In the genomic region with DNA sequence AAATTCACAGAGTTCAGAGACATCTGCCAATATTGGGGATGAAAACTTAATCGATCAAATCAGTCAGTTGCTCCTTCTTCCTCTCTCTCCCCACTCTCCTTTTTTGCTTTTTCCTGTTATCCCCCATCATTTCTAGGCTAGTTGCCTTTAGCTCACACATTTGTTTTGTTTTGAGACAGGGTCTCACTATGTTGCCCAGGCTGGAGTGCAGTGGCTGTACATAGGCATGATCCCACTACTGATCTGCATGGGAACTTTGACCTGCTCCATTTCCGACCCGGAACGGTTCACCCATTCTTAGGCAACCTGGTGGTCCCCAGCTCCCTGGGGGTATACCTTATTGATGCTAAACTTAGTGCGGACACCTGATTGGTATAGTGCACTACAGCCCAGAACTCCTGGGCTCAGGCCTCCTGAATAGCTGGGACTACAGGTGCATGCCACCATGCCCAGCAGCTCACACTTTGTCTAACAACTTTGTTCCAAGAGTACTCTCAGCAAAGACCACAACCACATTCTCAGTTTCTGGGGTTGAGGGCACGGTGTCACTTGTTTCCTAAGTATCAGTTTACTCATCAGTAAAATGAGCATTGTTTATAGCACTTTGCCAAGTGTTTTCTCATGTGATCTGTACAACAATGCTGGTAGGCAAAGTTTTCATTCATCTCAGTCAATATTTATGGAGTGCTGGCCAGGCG, we compare ENCODE assay signal across 25 cellular contexts. TPM values are rescaled to one million over a fixed set of nuclear protein-coding genes. Genes with fewer than 3 reads are reported as not detected.
DNase-seq lines count a peak whose midpoint lies in the region; ATAC-seq, FAIRE-seq and TF ChIP-seq lines count a peak whose summit lies in the region.
"Had no signal": no experiment of that assay in that cellular context is flagged by ENCODE, and none has a peak within 500 bp of the region (broad histone marks: within the 10 kb centered on the region; RNA-seq: fewer than 3 reads in every experiment).

No MANE protein-coding gene starts in this region.

- no peak overlapping the region for H3K4me3 Mint-ChIP-seq in activated CD4-positive, alpha-beta memory T cell treated with anti-CD3 and anti-CD28 coated beads, Interleukin-2, amount 10 ng/mL, durations not matched to agents 7 days and 5 days
- H3K4me3 Mint-ChIP-seq in stimulated activated effector memory CD8-positive, alpha-beta T cell treated with anti-CD3 and anti-CD28 coated beads, Interleukin-12 subunit alpha, Interleukin-12 subunit beta, amount 100 ng/mL, for 72 hours, result no peak overlapping the region
- H3K4me3 Mint-ChIP-seq in progenitor cell of endocrine pancreas (ENCODE audit: low read depth), result no peak overlapping the region
- H3K4me3 Mint-ChIP-seq: activated B cell treated with CpG ODN at 0.5 μM for 24 hours; activated naive CD4-positive, alpha-beta T cell treated with anti-CD3 and anti-CD28 coated beads, Interleukin-2, amount 50 U/mL, for 24 hours; central memory CD8-positive, alpha-beta T cell; neural progenitor cell had no signal

- peaks cover 2% of the 10 kb centered on the region for H3K9me3 Mint-ChIP-seq in activated CD4-positive, alpha-beta memory T cell treated with anti-CD3 and anti-CD28 coated beads, Interleukin-2, amount 10 ng/mL, durations not matched to agents 7 days and 5 days
- peaks cover 2% of the 10 kb centered on the region for H3K9me3 Mint-ChIP-seq in stimulated activated effector memory CD8-positive, alpha-beta T cell treated with anti-CD3 and anti-CD28 coated beads, Interleukin-12 subunit alpha, Interleukin-12 subunit beta, amount 100 ng/mL, for 72 hours
- no peaks in the 10 kb centered on the region for H3K9me3 Mint-ChIP-seq in progenitor cell of endocrine pancreas (ENCODE audit: low read depth)
- H3K9me3 Mint-ChIP-seq: activated B cell treated with CpG ODN at 0.5 μM for 24 hours; activated naive CD4-positive, alpha-beta T cell treated with anti-CD3 and anti-CD28 coated beads, Interleukin-2, amount 50 U/mL, for 24 hours; central memory CD8-positive, alpha-beta T cell; neural progenitor cell had no signal

- peak; percentile 96 for ATAC-seq in stimulated activated effector memory CD8-positive, alpha-beta T cell treated with anti-CD3 and anti-CD28 coated beads, Interleukin-12 subunit alpha, Interleukin-12 subunit beta, amount 100 ng/mL, for 72 hours

- POLR2A ChIA-PET in activated CD4-positive, alpha-beta memory T cell treated with anti-CD3 and anti-CD28 coated beads, Interleukin-2, amount 10 ng/mL, durations not matched to agents 7 days and 5 days (lab: Charles Lee), result interaction anchor here (1.8 kb wide), 1 partner anchor 45 kb away, joined by 4 read pairs; a partner anchor contains a TSS

- DNase-seq in activated effector memory CD4-positive, alpha-beta T cell treated with anti-CD3 and anti-CD28 coated beads, Interleukin-2, amount 50 U/mL, for 16 hours, result peak; percentile 60
- DNase-seq in activated effector memory CD4-positive, alpha-beta T cell treated with Interleukin-2 at 50 U/mL for 16 hours, result no peak
- DNase-seq in GM19239 (ENCODE audit: insufficient read length, low spot score), result no peak
- peak; percentile 25 for DNase-seq in activated CD4-positive, alpha-beta memory T cell treated with anti-CD3 and anti-CD28 coated beads, Interleukin-2, amount 10 ng/mL, durations not matched to agents 7 days and 5 days
- peak; percentile 11 to 58 for DNase-seq in stimulated activated effector memory CD8-positive, alpha-beta T cell treated with anti-CD3 and anti-CD28 coated beads, Interleukin-12 subunit alpha, Interleukin-12 subunit beta, amount 100 ng/mL, for 72 hours (ENCODE audit: low spot score in 2 of 2)
- no peak for DNase-seq in progenitor cell of endocrine pancreas (ENCODE audit: low spot score, unreplicated experiment)
- DNase-seq in ecto neural progenitor cell (ENCODE audit: low spot score), result no peak
- DNase-seq: activated B cell treated with CpG ODN at 0.5 μM for 24 hours; Caco-2; DMS79; GF-D8; glutamatergic neuron; H7; KG1; lower lobe of right lung; MV-4-11; NCI-H510A treated with DMSO at 0.1 percent for 48 hours; NK-92 treated with Interleukin-12 subunit alpha and Interleukin-12 subunit beta, amount 100 ng/mL, for 24 hours; PC-9; posterior cingulate gyrus; SHP77 treated with DMSO at 0.1 percent for 48 hours; sigmoid colon had no signal

- FAIRE-seq in GM19239 (lab: Jason Lieb, UNC), result peak; percentile 4

- no peak overlapping the region for H3K27ac Mint-ChIP-seq in activated CD4-positive, alpha-beta memory T cell treated with anti-CD3 and anti-CD28 coated beads, Interleukin-2, amount 10 ng/mL, durations not matched to agents 7 days and 5 days
- H3K27ac Mint-ChIP-seq in stimulated activated effector memory CD8-positive, alpha-beta T cell treated with anti-CD3 and anti-CD28 coated beads, Interleukin-12 subunit alpha, Interleukin-12 subunit beta, amount 100 ng/mL, for 72 hours, result peak overlapping the region; percentile 3
- no peak overlapping the region for H3K27ac Mint-ChIP-seq in progenitor cell of endocrine pancreas
- H3K27ac Mint-ChIP-seq: activated B cell treated with CpG ODN at 0.5 μM for 24 hours; activated naive CD4-positive, alpha-beta T cell treated with anti-CD3 and anti-CD28 coated beads, Interleukin-2, amount 50 U/mL, for 24 hours; neural progenitor cell had no signal

- no peak for TF ChIP-seq CTCF in progenitor cell of endocrine pancreas (IDR thresholded peaks at IDR 0.05; ENCODE audit: unreplicated experiment)

- H3K4me1 Mint-ChIP-seq in activated CD4-positive, alpha-beta memory T cell treated with anti-CD3 and anti-CD28 coated beads, Interleukin-2, amount 10 ng/mL, durations not matched to agents 7 days and 5 days, result peaks cover 11% of the 10 kb centered on the region
- H3K4me1 Mint-ChIP-seq in stimulated activated effector memory CD8-positive, alpha-beta T cell treated with anti-CD3 and anti-CD28 coated beads, Interleukin-12 subunit alpha, Interleukin-12 subunit beta, amount 100 ng/mL, for 72 hours, result peaks cover 22% of the 10 kb centered on the region
- no peaks in the 10 kb centered on the region for H3K4me1 Mint-ChIP-seq in progenitor cell of endocrine pancreas (ENCODE audit: low read depth)
- H3K4me1 Mint-ChIP-seq: activated naive CD4-positive, alpha-beta T cell treated with anti-CD3 and anti-CD28 coated beads, Interleukin-2, amount 50 U/mL, for 24 hours; central memory CD8-positive, alpha-beta T cell; neural progenitor cell had no signal

- CTCF ChIA-PET in activated CD4-positive, alpha-beta memory T cell treated with anti-CD3 and anti-CD28 coated beads, Interleukin-2, amount 10 ng/mL, durations not matched to agents 7 days and 5 days (lab: Charles Lee), result interaction anchor here (0.8 to 1.5 kb wide), 3 partner anchors 9 to 79 kb away, joined by 3 to 4 read pairs (median 3); a partner anchor contains a TSS

- H3K27me3 Mint-ChIP-seq in activated CD4-positive, alpha-beta memory T cell treated with anti-CD3 and anti-CD28 coated beads, Interleukin-2, amount 10 ng/mL, durations not matched to agents 7 days and 5 days, result no peaks in the 10 kb centered on the region
- H3K27me3 Mint-ChIP-seq in progenitor cell of endocrine pancreas, result no peaks in the 10 kb centered on the region
- H3K27me3 Mint-ChIP-seq: activated B cell treated with CpG ODN at 0.5 μM for 24 hours; activated naive CD4-positive, alpha-beta T cell treated with anti-CD3 and anti-CD28 coated beads, Interleukin-2, amount 50 U/mL, for 24 hours; central memory CD8-positive, alpha-beta T cell had no signal

- H3K36me3 Mint-ChIP-seq in activated CD4-positive, alpha-beta memory T cell treated with anti-CD3 and anti-CD28 coated beads, Interleukin-2, amount 10 ng/mL, durations not matched to agents 7 days and 5 days (ENCODE audit: low read depth), result no peaks in the 10 kb centered on the region
- no peaks in the 10 kb centered on the region for H3K36me3 Mint-ChIP-seq in stimulated activated effector memory CD8-positive, alpha-beta T cell treated with anti-CD3 and anti-CD28 coated beads, Interleukin-12 subunit alpha, Interleukin-12 subunit beta, amount 100 ng/mL, for 72 hours
- peaks cover 6% of the 10 kb centered on the region for H3K36me3 Mint-ChIP-seq in progenitor cell of endocrine pancreas (ENCODE audit: insufficient read depth)
- H3K36me3 Mint-ChIP-seq: activated naive CD4-positive, alpha-beta T cell treated with anti-CD3 and anti-CD28 coated beads, Interleukin-2, amount 50 U/mL, for 24 hours had no signal

RNA-seq across cellular contexts. Expression of a gene that starts 6.7 kb away (rescaled TPM):
- total RNA-seq in activated CD4-positive, alpha-beta memory T cell treated with anti-CD3 and anti-CD28 coated beads, Interleukin-2, amount 10 ng/mL, durations not matched to agents 7 days and 5 days, result 10 to 100 TPM; 34.1 to 35.2 TPM
- 37.5 and 40.8 TPM in 2 replicates for total RNA-seq in progenitor cell of endocrine pancreas

RNA-seq across cellular contexts. Expression of a gene that starts 41.6 kb away (rescaled TPM):
- 10 to 100 TPM; 50.0 to 51.6 TPM for total RNA-seq in activated CD4-positive, alpha-beta memory T cell treated with anti-CD3 and anti-CD28 coated beads, Interleukin-2, amount 10 ng/mL, durations not matched to agents 7 days and 5 days
- total RNA-seq in progenitor cell of endocrine pancreas, result 52.8 and 53.8 TPM in 2 replicates

RNA-seq across cellular contexts. Expression of a gene that starts 45.0 kb away (rescaled TPM):
- 1,000 to 10,000 TPM; 1,074 to 1,084 TPM for total RNA-seq in activated CD4-positive, alpha-beta memory T cell treated with anti-CD3 and anti-CD28 coated beads, Interleukin-2, amount 10 ng/mL, durations not matched to agents 7 days and 5 days
- 1,136 and 1,157 TPM in 2 replicates for total RNA-seq in progenitor cell of endocrine pancreas

RNA-seq across cellular contexts. Expression of a gene that starts 54.4 kb away (rescaled TPM):
- 10 to 100 TPM; 76.1 to 80.8 TPM for total RNA-seq in activated CD4-positive, alpha-beta memory T cell treated with anti-CD3 and anti-CD28 coated beads, Interleukin-2, amount 10 ng/mL, durations not matched to agents 7 days and 5 days
- 109 and 115 TPM in 2 replicates for total RNA-seq in progenitor cell of endocrine pancreas

Comparison
In these comparisons a context has a peak if more than half of its experiments do, and no peak if none do; other contexts are left out.
1. DNase-seq: peak in activated effector memory CD4-positive, alpha-beta T cell treated with anti-CD3 and anti-CD28 coated beads, Interleukin-2, amount 50 U/mL, for 16 hours (single experiment), activated CD4-positive, alpha-beta memory T cell treated with anti-CD3 and anti-CD28 coated beads, Interleukin-2, amount 10 ng/mL, durations not matched to agents 7 days and 5 days (single experiment) and stimulated activated effector memory CD8-positive, alpha-beta T cell treated with anti-CD3 and anti-CD28 coated beads, Interleukin-12 subunit alpha, Interleukin-12 subunit beta, amount 100 ng/mL, for 72 hours (2 of 2); none in activated effector memory CD4-positive, alpha-beta T cell treated with Interleukin-2 at 50 U/mL for 16 hours (single experiment), GM19239 (single experiment), progenitor cell of endocrine pancreas (single experiment) and ecto neural progenitor cell (single experiment).